27 cellular contexts compared by ENCODE assay signal in the genomic region with DNA sequence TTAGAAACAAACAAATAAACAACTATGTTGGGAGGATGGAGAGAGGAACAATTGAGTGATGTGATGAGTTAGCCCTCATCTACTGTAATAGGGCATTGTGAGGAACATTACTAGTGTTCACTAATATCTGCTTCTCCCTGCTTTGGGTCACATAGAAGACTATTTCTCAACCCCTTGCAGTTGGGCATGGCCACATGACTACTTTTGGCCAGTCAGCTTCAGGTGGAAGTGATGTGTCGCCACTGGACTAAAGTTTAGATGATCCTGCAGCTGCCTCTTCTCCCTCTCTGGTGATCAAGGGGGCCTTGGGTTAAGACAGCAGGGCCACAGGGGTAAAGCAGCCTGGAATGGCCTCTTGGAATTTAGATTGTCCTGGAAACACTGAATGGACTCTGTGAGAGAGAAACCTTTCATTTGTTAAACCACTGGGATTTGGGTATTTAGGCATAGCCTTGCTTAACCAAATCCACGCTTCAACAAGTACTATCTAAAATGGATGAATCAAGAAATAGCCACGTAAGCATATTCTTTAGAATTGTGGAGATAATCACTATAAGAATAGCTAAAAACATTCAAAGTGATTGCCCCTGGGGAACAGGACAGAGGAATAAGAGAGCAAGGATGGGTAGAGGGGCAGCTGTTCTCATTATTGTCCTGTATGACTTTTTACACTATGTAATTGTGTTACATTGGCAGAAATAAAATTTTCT. TPM values are rescaled to one million over a fixed set of nuclear protein-coding genes. Genes with fewer than 3 reads are reported as not detected.
"Had no signal": no experiment of that assay in that cellular context is flagged by ENCODE, and none has a peak within 500 bp of the region (broad histone marks: within the 10 kb centered on the region; RNA-seq: fewer than 3 reads in every experiment).

No MANE protein-coding gene starts in this region.

- H3K36me3 Mint-ChIP-seq: mesothelial cell of epicardium; naive thymus-derived CD8-positive, alpha-beta T cell had no signal

- H3K27ac Mint-ChIP-seq: activated CD4-positive, alpha-beta memory T cell treated with anti-CD3 and anti-CD28 coated beads, Interleukin-2, amount 10 ng/mL, durations not matched to agents 7 days and 5 days; activated CD4-positive, alpha-beta T cell treated with anti-CD3 and anti-CD28 coated beads, Interleukin-2, amount 10 ng/mL, durations not matched to agents 24 days and 14 days; activated naive CD4-positive, alpha-beta T cell treated with anti-CD3 and anti-CD28 coated beads for 36 hours; activated T-cell treated with anti-CD3 and anti-CD28 coated beads, Interleukin-2, amount 50 U/mL, for 72 hours; mesothelial cell of epicardium; naive thymus-derived CD8-positive, alpha-beta T cell; stimulated activated naive CD8-positive, alpha-beta T cell treated with anti-CD3 and anti-CD28 coated beads, Interleukin-15, Interleukin-2, amounts not matched to agents 100 ng/mL and 50 ng/mL, for 24 hours had no signal

- H3K27ac ChIP-seq: coronary artery, esophagus muscularis mucosa, left ventricle myocardium inferior, neutrophil, pancreas, skin epidermis, thyroid gland had no signal

- H3K4me3 Mint-ChIP-seq: activated CD4-positive, alpha-beta memory T cell treated with anti-CD3 and anti-CD28 coated beads, Interleukin-2, amount 10 ng/mL, durations not matched to agents 7 days and 5 days; activated CD4-positive, alpha-beta T cell treated with anti-CD3 and anti-CD28 coated beads, Interleukin-2, amount 10 ng/mL, durations not matched to agents 24 days and 14 days; activated naive CD4-positive, alpha-beta T cell treated with anti-CD3 and anti-CD28 coated beads for 36 hours; activated T-cell treated with anti-CD3 and anti-CD28 coated beads, Interleukin-2, amount 50 U/mL, for 72 hours; mesothelial cell of epicardium; naive thymus-derived CD8-positive, alpha-beta T cell; stimulated activated naive CD8-positive, alpha-beta T cell treated with anti-CD3 and anti-CD28 coated beads, Interleukin-15, Interleukin-2, amounts not matched to agents 100 ng/mL and 50 ng/mL, for 24 hours had no signal

- ATAC-seq: activated T-cell treated with anti-CD3 and anti-CD28 coated beads, Interleukin-2, amount 50 U/mL, for 72 hours; naive thymus-derived CD8-positive, alpha-beta T cell; pancreas; right cardiac atrium had no signal

- H3K9me3 Mint-ChIP-seq: activated CD4-positive, alpha-beta memory T cell treated with anti-CD3 and anti-CD28 coated beads, Interleukin-2, amount 10 ng/mL, durations not matched to agents 7 days and 5 days; activated CD4-positive, alpha-beta T cell treated with anti-CD3 and anti-CD28 coated beads, Interleukin-2, amount 10 ng/mL, durations not matched to agents 24 days and 14 days; activated naive CD4-positive, alpha-beta T cell treated with anti-CD3 and anti-CD28 coated beads for 36 hours; activated T-cell treated with anti-CD3 and anti-CD28 coated beads, Interleukin-2, amount 50 U/mL, for 72 hours; mesothelial cell of epicardium; naive thymus-derived CD8-positive, alpha-beta T cell; stimulated activated naive CD8-positive, alpha-beta T cell treated with anti-CD3 and anti-CD28 coated beads, Interleukin-15, Interleukin-2, amounts not matched to agents 100 ng/mL and 50 ng/mL, for 24 hours had no signal

- H3K9me3 ChIP-seq: esophagus muscularis mucosa, left ventricle myocardium inferior, neutrophil, pancreas, thyroid gland had no signal

- H3K36me3 ChIP-seq: esophagus muscularis mucosa, left ventricle myocardium inferior, neutrophil, pancreas, thyroid gland had no signal

- DNase-seq: activated CD4-positive, alpha-beta memory T cell treated with anti-CD3 and anti-CD28 coated beads, Interleukin-2, amount 10 ng/mL, durations not matched to agents 7 days and 5 days; activated CD4-positive, alpha-beta T cell treated with anti-CD3 and anti-CD28 coated beads, Interleukin-2, amount 10 ng/mL, durations not matched to agents 24 days and 14 days; activated CD4-positive, CD25-positive, alpha-beta regulatory T cell; activated effector memory CD4-positive, alpha-beta T cell treated with Interleukin-2 at 50 U/mL for 16 hours; activated naive CD4-positive, alpha-beta T cell treated with anti-CD3 and anti-CD28 coated beads for 36 hours; activated T-cell treated with anti-CD3 and anti-CD28 coated beads, Interleukin-2, amount 50 U/mL, for 72 hours; amygdala; cerebellar nuclear complex; hippocampal formation; kidney glomerular epithelial cell; left ventricle myocardium inferior; mammary epithelial cell; naive thymus-derived CD8-positive, alpha-beta T cell; pancreas; right cardiac atrium; stimulated activated CD4-positive, alpha-beta T cell treated with anti-CD3 and anti-CD28 coated beads, Interleukin-1b, Interleukin-23, amount 100 ng/mL, for 48 hours; substantia nigra; T1000; thyroid gland had no signal

- H3K27me3 ChIP-seq: pancreas, thyroid gland had no signal

- H3K4me3 ChIP-seq: coronary artery, esophagus muscularis mucosa, left ventricle myocardium inferior, pancreas, skin epidermis, thyroid gland had no signal

- H3K4me1 ChIP-seq: esophagus muscularis mucosa, left ventricle myocardium inferior, pancreas, thyroid gland had no signal

RNA-seq across cellular contexts. Expression of gene OPRD1, which starts 41.2 kb away (rescaled TPM):
- total RNA-seq: activated CD4-positive, alpha-beta memory T cell treated with anti-CD3 and anti-CD28 coated beads, Interleukin-2, amount 10 ng/mL, durations not matched to agents 7 days and 5 days; activated naive CD4-positive, alpha-beta T cell treated with anti-CD3 and anti-CD28 coated beads for 36 hours; activated T-cell treated with anti-CD3 and anti-CD28 coated beads, Interleukin-2, amount 50 U/mL, for 72 hours; left ventricle myocardium inferior; naive thymus-derived CD8-positive, alpha-beta T cell; pulmonary artery endothelial cell; right cardiac atrium; ureter had no signal
- polyA plus RNA-seq: mammary epithelial cell had no signal
